ENCODE assay signal across 9 cellular contexts in the genomic region with DNA sequence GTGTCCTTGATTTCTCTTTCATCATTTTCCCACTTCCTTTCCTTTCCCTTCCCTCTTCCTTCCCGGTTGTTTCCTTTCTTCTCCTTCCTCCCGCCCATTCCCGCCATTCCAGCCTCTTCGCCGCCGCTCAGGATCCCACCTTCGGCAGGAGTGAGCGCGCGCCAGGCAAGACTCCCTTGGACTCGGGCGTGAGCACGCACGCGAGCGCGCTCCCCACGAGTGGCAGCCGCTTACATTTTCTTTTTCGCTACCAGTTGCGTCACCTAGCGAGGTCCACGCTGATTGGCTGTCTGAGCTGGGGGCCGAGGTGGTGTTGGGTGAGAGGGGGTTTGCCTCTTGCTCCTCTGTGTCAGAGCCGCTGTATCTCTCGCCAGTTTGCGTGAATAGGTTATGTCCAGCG. TPM values are rescaled to one million over a fixed set of nuclear protein-coding genes. Genes with fewer than 3 reads are reported as not detected.
DNase-seq lines count a peak whose midpoint lies in the region; ATAC-seq, FAIRE-seq and TF ChIP-seq lines count a peak whose summit lies in the region.
"Had no signal": no experiment of that assay in that cellular context is flagged by ENCODE, and none has a peak within 500 bp of the region (broad histone marks: within the 10 kb centered on the region; RNA-seq: fewer than 3 reads in every experiment).

No MANE protein-coding gene starts in this region.

- H3F3A ChIP-seq in PC-9 (ENCODE audit: insufficient read depth, low read depth) = no peaks in the 10 kb centered on the region

- no peak overlapping the region for H2BK120ac ChIP-seq in trophoblast cell (ENCODE audit: insufficient read depth, low read length, poor library complexity)

- no peak overlapping the region for H2BK12ac ChIP-seq in trophoblast cell (ENCODE audit: low read length)

- no peak overlapping the region for H3K27ac Mint-ChIP-seq in activated CD4-positive, alpha-beta memory T cell treated with anti-CD3 and anti-CD28 coated beads, Interleukin-2, amount 10 ng/mL, durations not matched to agents 7 days and 5 days

- H3K79me2 ChIP-seq in trophoblast cell (ENCODE audit: control insufficient read depth, insufficient read depth, low read length, poor library complexity) (no peaks in the 10 kb centered on the region), PC-9 (ENCODE audit: low read depth) (no peaks in the 10 kb centered on the region)

- H3K27me3 ChIP-seq in trophoblast cell (ENCODE audit: insufficient read depth, low read length) (no peaks in the 10 kb centered on the region), PC-9 (ENCODE audit: insufficient read depth, low read depth) (peaks cover 3% of the 10 kb centered on the region; the same call in 1 of the 2 replicates)

- no peak overlapping the region for H4K91ac ChIP-seq in trophoblast cell (ENCODE audit: low read depth, low read length)

- POLR2A ChIA-PET in activated CD4-positive, alpha-beta memory T cell treated with anti-CD3 and anti-CD28 coated beads, Interleukin-2, amount 10 ng/mL, durations not matched to agents 7 days and 5 days (lab: Charles Lee) = no interaction called here
- POLR2A ChIA-PET in PC-9 (lab: Charles Lee; ENCODE audit: unreplicated experiment) = interaction anchor here (0.6 kb wide), 1 partner anchor 20 kb away, joined by 16 read pairs; no protein-coding TSS in a partner anchor

- no peak for TF ChIP-seq CTCF in fibroblast of the aortic adventitia (IDR thresholded peaks at IDR 0.05; ENCODE audit: insufficient read depth, low read length)
- no peak for TF ChIP-seq CTCF in PC-9 (conservative IDR thresholded peaks at IDR 0.05)

- WGBS in trophoblast cell (ENCODE audit: extremely low coverage, insufficient coverage, insufficient read length) = no CpG with 5 or more reads among the region's 28 CpGs

- TF ChIP-seq POLR2A in H54 (IDR thresholded peaks at IDR 0.05; ENCODE audit: low read depth, low read length) = peak; percentile 56

- H3K9me3 Mint-ChIP-seq in activated CD4-positive, alpha-beta memory T cell treated with anti-CD3 and anti-CD28 coated beads, Interleukin-2, amount 10 ng/mL, durations not matched to agents 7 days and 5 days = no peaks in the 10 kb centered on the region

- no peaks in the 10 kb centered on the region for H3K4me1 ChIP-seq in trophoblast cell (ENCODE audit: control insufficient read depth in 1 of 2, insufficient read depth in 2 of 2, low read length in 2 of 2)
- no peaks in the 10 kb centered on the region for H3K4me1 ChIP-seq in PC-9 (replicated peaks; ENCODE audit: insufficient read depth)
- H3K4me1 ChIP-seq: psoas muscle had no signal

- H3K4me1 Mint-ChIP-seq in activated CD4-positive, alpha-beta memory T cell treated with anti-CD3 and anti-CD28 coated beads, Interleukin-2, amount 10 ng/mL, durations not matched to agents 7 days and 5 days = peaks cover 4% of the 10 kb centered on the region

- H3K27ac ChIP-seq in trophoblast cell (ENCODE audit: low read depth, low read length) = no peak overlapping the region
- no peak overlapping the region for H3K27ac ChIP-seq in PC-9
- H3K27ac ChIP-seq: psoas muscle had no signal

- peak overlapping the region; percentile 53 for H3K4me3 ChIP-seq in fibroblast of the aortic adventitia (ENCODE audit: low read depth, low read length)
- peak overlapping the region; percentile 33 for H3K4me3 ChIP-seq in trophoblast cell (ENCODE audit: low read depth, low read length)
- no peak overlapping the region for H3K4me3 ChIP-seq in PC-9
- H3K4me3 ChIP-seq: psoas muscle had no signal

- H3K36me3 Mint-ChIP-seq in activated CD4-positive, alpha-beta memory T cell treated with anti-CD3 and anti-CD28 coated beads, Interleukin-2, amount 10 ng/mL, durations not matched to agents 7 days and 5 days (ENCODE audit: low read depth) = no peaks in the 10 kb centered on the region

- no peak overlapping the region for H3K4ac ChIP-seq in trophoblast cell (ENCODE audit: low read depth, low read length)

- CTCF ChIA-PET in activated CD4-positive, alpha-beta memory T cell treated with anti-CD3 and anti-CD28 coated beads, Interleukin-2, amount 10 ng/mL, durations not matched to agents 7 days and 5 days (lab: Charles Lee) = no interaction called here
- CTCF ChIA-PET in PC-9 (lab: Charles Lee) = interaction anchor here (0.6 to 0.7 kb wide), 2 partner anchors 62 to 119 kb away, joined by 4 to 7 read pairs; no protein-coding TSS in a partner anchor

- intact Hi-C loops in PC-9 (cut with micrococcal nuclease; ENCODE audit: unreplicated experiment) = no loop called here

- H2BK5ac ChIP-seq in trophoblast cell (ENCODE audit: low read depth, low read length, poor library complexity) = no peak overlapping the region

- peak overlapping the region; percentile 22 for H4K8ac ChIP-seq in trophoblast cell (ENCODE audit: low read depth, low read length)

- no peak overlapping the region for H3K14ac ChIP-seq in trophoblast cell (ENCODE audit: low read length)

- H3K79me1 ChIP-seq in trophoblast cell (ENCODE audit: low read length) = no peaks in the 10 kb centered on the region

- H2AK5ac ChIP-seq in trophoblast cell (ENCODE audit: low read length) = no peak overlapping the region

- no peak overlapping the region for H3K18ac ChIP-seq in trophoblast cell (ENCODE audit: low read length)

- H3K36me3 ChIP-seq in trophoblast cell (ENCODE audit: control insufficient read depth in 1 of 2, insufficient read depth in 2 of 2, low read length in 2 of 2) (no peaks in the 10 kb centered on the region), PC-9 (ENCODE audit: low read depth) (no peaks in the 10 kb centered on the region)

- H3K27me3 Mint-ChIP-seq in activated CD4-positive, alpha-beta memory T cell treated with anti-CD3 and anti-CD28 coated beads, Interleukin-2, amount 10 ng/mL, durations not matched to agents 7 days and 5 days = peaks cover 8% of the 10 kb centered on the region

- H4K12ac ChIP-seq in trophoblast cell (ENCODE audit: low read depth, low read length) = no peak overlapping the region

- H3K9me3 ChIP-seq in trophoblast cell (ENCODE audit: insufficient read depth, low read depth, low read length) (no peaks in the 10 kb centered on the region), PC-9 (ENCODE audit: insufficient read depth, low read depth) (no peaks in the 10 kb centered on the region)
- H3K9me3 ChIP-seq: psoas muscle had no signal

- no peak overlapping the region for H3K9ac ChIP-seq in trophoblast cell (ENCODE audit: low read length)

- no peak for DNase-seq in H54 (ENCODE audit: insufficient read length, low spot score)
- DNase-seq in activated CD4-positive, alpha-beta memory T cell treated with anti-CD3 and anti-CD28 coated beads, Interleukin-2, amount 10 ng/mL, durations not matched to agents 7 days and 5 days = peak; percentile 47
- peak; percentile 60 for DNase-seq in fibroblast of the aortic adventitia (ENCODE audit: low read depth)
- peak; percentile 55 to 58 for DNase-seq in trophoblast cell
- no peak for DNase-seq in PC-9

- no peaks in the 10 kb centered on the region for H4K20me1 ChIP-seq in PC-9 (ENCODE audit: insufficient read depth)

- H2AFZ ChIP-seq in trophoblast cell (ENCODE audit: insufficient read depth, low read length, poor library complexity) (no peak overlapping the region), PC-9 (no peak overlapping the region)

- H3K23ac ChIP-seq in trophoblast cell (ENCODE audit: low read length) = no peak overlapping the region

- BruUV-seq in PC-9 (replicated peaks; lab: Mats Ljungman, UMichigan) = no TSS peak

- H3K4me2 ChIP-seq in trophoblast cell (ENCODE audit: low read length) = peak overlapping the region; percentile 8
- no peak overlapping the region for H3K4me2 ChIP-seq in PC-9

- no peak for FAIRE-seq in H54 (lab: Jason Lieb, UNC)

- no peaks in the 10 kb centered on the region for H3K9me2 ChIP-seq in PC-9 (ENCODE audit: insufficient read depth)

- H3K4me3 Mint-ChIP-seq in activated CD4-positive, alpha-beta memory T cell treated with anti-CD3 and anti-CD28 coated beads, Interleukin-2, amount 10 ng/mL, durations not matched to agents 7 days and 5 days = peak overlapping the region; percentile 70

- ATAC-seq in HG03469 (IDR thresholded peaks at IDR 0.05; ENCODE audit: unreplicated experiment) = no peak
- no peak for ATAC-seq in GM19035 (IDR thresholded peaks at IDR 0.05; ENCODE audit: unreplicated experiment)
- ATAC-seq in GM18861 (IDR thresholded peaks at IDR 0.05; ENCODE audit: unreplicated experiment) = no peak
- ATAC-seq: psoas muscle had no signal

RNA-seq across cellular contexts. Expression of gene ZAN, which starts 11.8 kb away (rescaled TPM):
- total RNA-seq in activated CD4-positive, alpha-beta memory T cell treated with anti-CD3 and anti-CD28 coated beads, Interleukin-2, amount 10 ng/mL, durations not matched to agents 7 days and 5 days = not detected
- total RNA-seq in fibroblast of the aortic adventitia (ENCODE audit: low replicate concordance) = not detected in 2 replicates
- not detected in 2 replicates for polyA plus RNA-seq in trophoblast cell (2013)
- total RNA-seq in PC-9 (2021) = not detected in 2 replicates
- total RNA-seq: psoas muscle had no signal
- polyA plus RNA-seq: psoas muscle had no signal

RNA-seq across cellular contexts. Expression of gene EPO, which starts 24.9 kb away (rescaled TPM):
- total RNA-seq in activated CD4-positive, alpha-beta memory T cell treated with anti-CD3 and anti-CD28 coated beads, Interleukin-2, amount 10 ng/mL, durations not matched to agents 7 days and 5 days = not detected
- total RNA-seq in fibroblast of the aortic adventitia (ENCODE audit: low replicate concordance) = not detected in 2 replicates
- 0.48 and 0.65 TPM in 2 replicates for polyA plus RNA-seq in trophoblast cell (2013)
- total RNA-seq in PC-9 (2021) = 0.30 and 0.44 TPM in 2 replicates
- total RNA-seq: psoas muscle had no signal
- polyA plus RNA-seq: psoas muscle had no signal

RNA-seq across cellular contexts. Expression of gene POP7, which starts 39.3 kb away (rescaled TPM):
- 10 to 100 TPM; 32.5 to 35.2 TPM for total RNA-seq in activated CD4-positive, alpha-beta memory T cell treated with anti-CD3 and anti-CD28 coated beads, Interleukin-2, amount 10 ng/mL, durations not matched to agents 7 days and 5 days
- total RNA-seq in fibroblast of the aortic adventitia (ENCODE audit: low replicate concordance) (17.8 and 32.4 TPM in 2 replicates), PC-9 (2021) (59.4 and 62.7 TPM in 2 replicates)
- 78.2 and 84.1 TPM in 2 replicates for polyA plus RNA-seq in trophoblast cell (2013)

RNA-seq across cellular contexts. Expression of gene GIGYF1, which starts 51.1 kb away (rescaled TPM):
- 10 to 100 TPM; 43.4 to 47.4 TPM for total RNA-seq in activated CD4-positive, alpha-beta memory T cell treated with anti-CD3 and anti-CD28 coated beads, Interleukin-2, amount 10 ng/mL, durations not matched to agents 7 days and 5 days
- total RNA-seq in fibroblast of the aortic adventitia (ENCODE audit: low replicate concordance) (20.7 and 39.1 TPM in 2 replicates), PC-9 (2021) (55.1 and 64.2 TPM in 2 replicates)
- polyA plus RNA-seq in trophoblast cell (2013) = 16.4 and 17.3 TPM in 2 replicates

Comparison
In these comparisons a context has a peak if more than half of its experiments do, and no peak if none do; other contexts are left out.
1. DNase-seq: peak in activated CD4-positive, alpha-beta memory T cell treated with anti-CD3 and anti-CD28 coated beads, Interleukin-2, amount 10 ng/mL, durations not matched to agents 7 days and 5 days (single experiment), fibroblast of the aortic adventitia (single experiment) and trophoblast cell (2 of 2); none in H54 (single experiment) and PC-9 (0 of 2).